Comparison of ENCODE assay signal across 9 cellular contexts in the genomic region with DNA sequence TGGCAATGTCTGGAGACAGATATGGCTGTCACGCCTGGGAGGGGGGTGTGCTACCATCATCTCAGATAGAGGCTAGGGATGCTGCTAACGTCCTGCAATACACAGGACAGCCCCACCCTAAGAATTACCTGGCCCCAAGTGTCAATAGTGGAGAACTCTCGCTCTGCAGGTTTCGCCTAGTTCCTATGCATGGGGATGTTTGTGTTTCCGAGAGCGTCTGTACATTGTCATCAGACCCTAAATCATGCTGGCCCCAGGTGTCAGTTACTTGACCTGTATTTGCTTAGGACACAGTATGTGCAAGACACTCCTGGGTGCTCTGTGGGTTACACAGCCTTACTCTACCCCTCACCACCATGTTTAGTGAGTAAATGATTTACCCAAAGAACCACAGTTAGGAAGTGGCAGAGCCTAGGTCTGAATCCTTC.
DNase-seq lines count a peak whose midpoint lies in the region; ATAC-seq, FAIRE-seq and TF ChIP-seq lines count a peak whose summit lies in the region.
"Had no signal": no experiment of that assay in that cellular context is flagged by ENCODE, and none has a peak within 500 bp of the region (broad histone marks: within the 10 kb centered on the region; RNA-seq: fewer than 3 reads in every experiment).

No MANE protein-coding gene starts in this region.

- no peaks in the 10 kb centered on the region for H3K27me3 Mint-ChIP-seq in neural progenitor cell (ENCODE audit: insufficient read depth, low read depth)

- H3K9me3 ChIP-seq in A549 (no peaks in the 10 kb centered on the region), neural progenitor cell (ENCODE audit: low read depth) (no peaks in the 10 kb centered on the region)

- TF ChIP-seq CTCF in A549 (IDR thresholded peaks at IDR 0.05) (no peak), coronary artery (IDR thresholded peaks at IDR 0.05) (no peak), neural progenitor cell (IDR thresholded peaks at IDR 0.05) (no peak)

- H3K36me3 Mint-ChIP-seq in neural progenitor cell: no peaks in the 10 kb centered on the region

- TF ChIP-seq RAD21 in A549 (conservative IDR thresholded peaks at IDR 0.05 in 1 of 2, IDR thresholded peaks at IDR 0.05 in 1 of 2): no peak

- no peak overlapping the region for H3K27ac Mint-ChIP-seq in neural progenitor cell

- no peaks in the 10 kb centered on the region for H3K27me3 ChIP-seq in neural progenitor cell

- POLR2A ChIA-PET in A549 (lab: Yijun Ruan, JAX): no interaction called here

- H3K4me1 ChIP-seq in A549: peaks cover 60% of the 10 kb centered on the region
- H3K4me1 ChIP-seq in neural progenitor cell: peaks cover 60% of the 10 kb centered on the region

- WGBS in A549 (ENCODE audit: missing lambda C conversion rate): 39% methylated on average over 6 of the region's 6 CpGs

- no peak for TF ChIP-seq POLR2A in A549 (IDR thresholded peaks at IDR 0.05; ENCODE audit: low read length)

- no peak overlapping the region for H2AFZ ChIP-seq in neural progenitor cell (replicated peaks)

- peaks cover 37% of the 10 kb centered on the region for H3F3A ChIP-seq in neural progenitor cell (ENCODE audit: low read depth)

- peaks cover 50% of the 10 kb centered on the region for H4K20me1 ChIP-seq in neural progenitor cell (ENCODE audit: low read depth)

- H3K27ac ChIP-seq in A549: peak overlapping the region; percentile 56 to 71; a peak in 5 of 6 replicates
- H3K27ac ChIP-seq in coronary artery: peak overlapping the region in 1 of 2 donors; percentile 78
- H3K27ac ChIP-seq in neural progenitor cell: no peak overlapping the region
- H3K27ac ChIP-seq: RWPE1 had no signal

- H3K79me2 ChIP-seq in neural progenitor cell (ENCODE audit: low read depth): peaks cover 99% of the 10 kb centered on the region

- H3K4me3 Mint-ChIP-seq in neural progenitor cell: no peak overlapping the region

- peak; percentile 66 to 72 for ATAC-seq in A549
- ATAC-seq in HG03095 (IDR thresholded peaks at IDR 0.05; ENCODE audit: unreplicated experiment): peak; percentile 66

- TF ChIP-seq EP300 in A549 (IDR thresholded peaks at IDR 0.05): no peak

- H3K9ac ChIP-seq in neural progenitor cell: no peak overlapping the region

- H3K4me1 Mint-ChIP-seq in neural progenitor cell: peaks cover 46% of the 10 kb centered on the region

- no peaks in the 10 kb centered on the region for H3K9me3 Mint-ChIP-seq in neural progenitor cell

- H3K4me3 ChIP-seq in A549 (no peak overlapping the region), coronary artery (peak overlapping the region; percentile 40), neural progenitor cell (no peak overlapping the region)

- H3K4me2 ChIP-seq in A549: peak overlapping the region; percentile 69
- H3K4me2 ChIP-seq in neural progenitor cell: no peak overlapping the region

- no peaks in the 10 kb centered on the region for H3K36me3 ChIP-seq in neural progenitor cell

- FAIRE-seq in A549 (lab: Jason Lieb, UNC): no peak
- FAIRE-seq in GM19239 (lab: Jason Lieb, UNC): peak; percentile 97

- CTCF ChIA-PET in A549 (lab: Yijun Ruan, JAX): no interaction called here

- peak in 1 of 2 experiments; percentile 32 for DNase-seq in A549 (ENCODE audit: low read depth in 1 of 2, low spot score in 1 of 2)
- DNase-seq in GM19239 (ENCODE audit: insufficient read length, low spot score): peak; percentile 44
- DNase-seq in coronary artery (ENCODE audit: low spot score): no peak
- DNase-seq in NCI-H1092 (lab: John Stamatoyannopoulos, UW): no peak
- DNase-seq in SHP77 (lab: John Stamatoyannopoulos, UW): no peak
- DNase-seq in NCI-H2196 (lab: John Stamatoyannopoulos, UW; ENCODE audit: unreplicated experiment): no peak
- no peak for DNase-seq in neural progenitor cell (ENCODE audit: low spot score)

TF ChIP-seq in A549, 52 proteins besides CTCF, POLR2A, EP300 and RAD21:
- TF ChIP-seq HOXB5 (CRISPR knock-in tag; IDR thresholded peaks at IDR 0.05): no peak
- TF ChIP-seq RNF2 (IDR thresholded peaks at IDR 0.05; ENCODE audit: borderline replicate concordance, low read depth): no peak
- no peak for TF ChIP-seq ZC3H11A (IDR thresholded peaks at IDR 0.05)
- TF ChIP-seq PHF8 (IDR thresholded peaks at IDR 0.05; ENCODE audit: borderline replicate concordance, low read depth): no peak
- TF ChIP-seq TP53 (CRISPR knock-in tag; IDR thresholded peaks at IDR 0.05): no peak
- no peak for TF ChIP-seq MAX (IDR thresholded peaks at IDR 0.05)
- TF ChIP-seq JUN (IDR thresholded peaks at IDR 0.05): no peak
TF ChIP-seq in A549: peak in this region for 0.
